24 cellular contexts compared by ENCODE assay signal in the genomic region with DNA sequence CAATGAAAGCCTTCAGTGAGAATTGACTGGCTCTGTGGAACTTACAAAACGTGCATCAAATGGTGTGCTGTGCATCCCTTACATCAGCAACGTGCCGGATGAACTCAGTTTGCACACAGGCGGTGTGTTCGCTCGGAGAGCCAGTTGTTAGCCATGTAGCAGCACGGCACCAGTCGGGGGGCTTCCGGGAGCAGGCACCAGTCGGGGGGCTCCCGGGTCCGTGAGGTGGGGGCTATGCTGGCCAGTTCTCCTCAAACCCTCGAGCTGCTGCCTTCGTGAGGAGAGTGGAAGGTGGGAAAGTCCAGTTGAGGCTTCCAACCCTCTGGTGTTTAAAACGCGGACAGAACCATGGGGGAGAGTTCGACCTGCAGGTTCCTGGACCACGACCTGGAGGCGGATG. TPM values are rescaled to one million over a fixed set of nuclear protein-coding genes. Genes with fewer than 3 reads are reported as not detected.
DNase-seq lines count a peak whose midpoint lies in the region; ATAC-seq, FAIRE-seq and TF ChIP-seq lines count a peak whose summit lies in the region.
"Had no signal": no experiment of that assay in that cellular context is flagged by ENCODE, and none has a peak within 500 bp of the region (broad histone marks: within the 10 kb centered on the region; RNA-seq: fewer than 3 reads in every experiment).

No MANE protein-coding gene starts in this region.

- CTCF ChIA-PET in H1 (lab: Charles Lee; ENCODE audit: partially characterized antibody) = interaction anchor here (2.7 to 4.5 kb wide), 2 partner anchors 8 to 52 kb away, joined by 13 to 40 read pairs; no protein-coding TSS in a partner anchor

- H3K9me3 Mint-ChIP-seq in chondrocyte (ENCODE audit: low read depth) = peaks cover 19% of the 10 kb centered on the region
- no peaks in the 10 kb centered on the region for H3K9me3 Mint-ChIP-seq in activated CD4-positive, alpha-beta T cell treated with anti-CD3 and anti-CD28 coated beads, Interleukin-2, amount 10 ng/mL, durations not matched to agents 24 days and 14 days

- no peak overlapping the region for H4K5ac ChIP-seq in H1 (ENCODE audit: insufficient read length, low read depth, low read length)

- TF ChIP-seq POLR2A in H1 (IDR thresholded peaks at IDR 0.05; ENCODE audit: control extremely low read depth in 1 of 2, low read depth in 2 of 2, low read length in 2 of 2) = no peak

- H2AFZ ChIP-seq in H1 (ENCODE audit: low read length) = no peak overlapping the region

- H3K4me1 Mint-ChIP-seq in chondrocyte (ENCODE audit: low read depth) = no peaks in the 10 kb centered on the region
- no peaks in the 10 kb centered on the region for H3K4me1 Mint-ChIP-seq in activated CD4-positive, alpha-beta T cell treated with anti-CD3 and anti-CD28 coated beads, Interleukin-2, amount 10 ng/mL, durations not matched to agents 24 days and 14 days
- H3K4me1 Mint-ChIP-seq: CD14-positive monocyte; CD4-positive, CD25-positive, alpha-beta regulatory T cell had no signal

- no peak for TF ChIP-seq EP300 in H1 (IDR thresholded peaks at IDR 0.05; ENCODE audit: borderline replicate concordance in 1 of 2, low read depth in 2 of 2, low read length in 2 of 2)

- H4K8ac ChIP-seq in H1 (ENCODE audit: extremely low read depth, insufficient read depth, low read length) = no peak overlapping the region

- no peak overlapping the region for H3K4ac ChIP-seq in H1 (replicated peaks; ENCODE audit: insufficient read length, low read depth, low read length)

- no peak for TF ChIP-seq CTCF in chondrocyte (IDR thresholded peaks at IDR 0.05)
- TF ChIP-seq CTCF in H1 (IDR thresholded peaks at IDR 0.05; ENCODE audit: control extremely low read depth in 1 of 3, insufficient read depth in 1 of 3, low read depth in 1 of 3, low read length in 3 of 3) = no peak
- TF ChIP-seq CTCF in kidney (IDR thresholded peaks at IDR 0.05; ENCODE audit: borderline replicate concordance, extremely low read depth, insufficient read depth) = no peak

- no peaks in the 10 kb centered on the region for H3K79me2 ChIP-seq in H1 (ENCODE audit: control insufficient read depth in 1 of 2, insufficient read depth in 2 of 2, low read length in 2 of 2)

- H4K91ac ChIP-seq in H1 (replicated peaks; ENCODE audit: insufficient read length, low read length) = no peak overlapping the region

- no peak overlapping the region for H3K27ac ChIP-seq in H1 (ENCODE audit: low read depth, low read length)
- no peak overlapping the region for H3K27ac ChIP-seq in kidney (ENCODE audit: low read depth in 2 of 2, low read length in 2 of 2)
- H3K27ac ChIP-seq: BLaER1 had no signal

- 0 out of 2 replicates have a peak, but pooled peaks cover 2% of the 10 kb centered on the region for H3K79me1 ChIP-seq in H1 (ENCODE audit: low read depth, low read length)

- H3K36me3 ChIP-seq in H1 (ENCODE audit: control insufficient read depth in 2 of 4, insufficient read depth in 4 of 4, low read length in 3 of 4) (peaks cover 0 to 3% (median 0%) of the 10 kb centered on the region in 4 experiments; a peak in 1 of 8 replicates), kidney (ENCODE audit: control insufficient read depth in 1 of 2, insufficient read depth in 2 of 2, low read length in 2 of 2) (no peaks in the 10 kb centered on the region)
- H3K36me3 ChIP-seq: BE2C, BLaER1 had no signal

- no peak overlapping the region for H2AK5ac ChIP-seq in H1 (ENCODE audit: low read depth, low read length)

- no peak overlapping the region for H3K18ac ChIP-seq in H1 (ENCODE audit: extremely low read depth, low read length)

- H3K14ac ChIP-seq in H1 (ENCODE audit: insufficient read length) = no peak overlapping the region

- peaks cover 11 to 15% of the 10 kb centered on the region in 2 experiments for H3K9me3 ChIP-seq in H1 (ENCODE audit: insufficient read depth in 2 of 2, low read depth in 1 of 2, low read length in 1 of 2)
- no peaks in the 10 kb centered on the region for H3K9me3 ChIP-seq in kidney (ENCODE audit: control insufficient read depth in 1 of 2, low read length in 2 of 2)
- H3K9me3 ChIP-seq: BE2C had no signal

- no peak overlapping the region for H3K4me2 ChIP-seq in H1 (ENCODE audit: insufficient read depth in 1 of 2, low read depth in 2 of 2, low read length in 2 of 2)
- H3K4me2 ChIP-seq: BLaER1 had no signal

- DNase-seq in chondrocyte (ENCODE audit: low spot score) (peak; percentile 84), H1 (ENCODE audit: low read depth in 1 of 2, low spot score in 2 of 2) (no peak), kidney (peak; percentile 30), NCI-H1092 treated with DMSO at 0.1 percent for 48 hours (lab: John Stamatoyannopoulos, UW) (no peak)
- no peak for DNase-seq in activated CD4-positive, alpha-beta T cell treated with anti-CD3 and anti-CD28 coated beads, Interleukin-2, amount 10 ng/mL, durations not matched to agents 24 days and 14 days
- DNase-seq: 8988T; ACHN; BE2C; C1 segment of cervical spinal cord; Caco-2; Calu3; CD4-positive, CD25-positive, alpha-beta regulatory T cell; CD8-positive, alpha-beta T cell; DMS79 treated with DMSO at 0.1 percent for 48 hours; GF-D8 had no signal

- H2BK15ac ChIP-seq in H1 (ENCODE audit: low read length) = no peak overlapping the region

- no peak overlapping the region for H2BK20ac ChIP-seq in H1 (ENCODE audit: low read length)

- no peak overlapping the region for H3K4me3 Mint-ChIP-seq in chondrocyte (ENCODE audit: unreplicated experiment)
- no peak overlapping the region for H3K4me3 Mint-ChIP-seq in activated CD4-positive, alpha-beta T cell treated with anti-CD3 and anti-CD28 coated beads, Interleukin-2, amount 10 ng/mL, durations not matched to agents 24 days and 14 days
- H3K4me3 Mint-ChIP-seq: CD14-positive monocyte; CD4-positive, CD25-positive, alpha-beta regulatory T cell; CD8-positive, alpha-beta T cell had no signal

- POLR2A ChIA-PET in H1 (lab: Charles Lee; ENCODE audit: partially characterized antibody) = no interaction called here

- H3K36me3 Mint-ChIP-seq in chondrocyte (ENCODE audit: low read depth) = peaks cover 6% of the 10 kb centered on the region
- no peaks in the 10 kb centered on the region for H3K36me3 Mint-ChIP-seq in activated CD4-positive, alpha-beta T cell treated with anti-CD3 and anti-CD28 coated beads, Interleukin-2, amount 10 ng/mL, durations not matched to agents 24 days and 14 days (ENCODE audit: low read depth)
- H3K36me3 Mint-ChIP-seq: CD14-positive monocyte; CD4-positive, CD25-positive, alpha-beta regulatory T cell; CD8-positive, alpha-beta T cell had no signal

- H2BK5ac ChIP-seq in H1 (ENCODE audit: low read depth, low read length) = no peak overlapping the region

- no peak overlapping the region for H3K9ac ChIP-seq in H1 (replicated peaks in 1 of 4; ENCODE audit: extremely low read depth in 1 of 4, low read depth in 3 of 4, low read length in 3 of 4)
- H3K9ac ChIP-seq in kidney (ENCODE audit: low read length in 2 of 2) = no peak overlapping the region
- H3K9ac ChIP-seq: BLaER1 had no signal

- H3K56ac ChIP-seq in H1 (replicated peaks; ENCODE audit: insufficient read length, low read depth, low read length) = no peak overlapping the region

- no peaks in the 10 kb centered on the region for H4K20me1 ChIP-seq in H1 (replicated peaks in 1 of 2; ENCODE audit: control insufficient read depth in 1 of 2, insufficient read depth in 2 of 2, low read length in 2 of 2)
- H4K20me1 ChIP-seq: BLaER1 had no signal

- WGBS in H1 (ENCODE audit: extremely low coverage in 1 of 2, insufficient coverage in 1 of 2, insufficient read length in 1 of 2, insufficient replicate concordance in 2 of 2, low coverage in 1 of 2, low lambda C conversion rate in 2 of 2, missing lambda C conversion rate in 1 of 2), 2 experiments = 85% methylated on average over 19 of the region's 19 CpGs; no CpG with 5 or more reads in 1 of the 2 experiments

- no peaks in the 10 kb centered on the region for H3K23me2 ChIP-seq in H1 (ENCODE audit: low read depth, low read length)

- no peak for ATAC-seq in HG03354 (IDR thresholded peaks at IDR 0.05; ENCODE audit: poor library complexity, severe bottlenecking, unreplicated experiment)
- ATAC-seq: CD8-positive, alpha-beta T cell had no signal

- H3K27ac Mint-ChIP-seq in chondrocyte (ENCODE audit: unreplicated experiment) = no peak overlapping the region
- no peak overlapping the region for H3K27ac Mint-ChIP-seq in activated CD4-positive, alpha-beta T cell treated with anti-CD3 and anti-CD28 coated beads, Interleukin-2, amount 10 ng/mL, durations not matched to agents 24 days and 14 days
- H3K27ac Mint-ChIP-seq: CD8-positive, alpha-beta T cell had no signal

- peaks cover 33% of the 10 kb centered on the region for H3K27me3 Mint-ChIP-seq in chondrocyte (ENCODE audit: low read depth)
- peaks cover 11% of the 10 kb centered on the region for H3K27me3 Mint-ChIP-seq in activated CD4-positive, alpha-beta T cell treated with anti-CD3 and anti-CD28 coated beads, Interleukin-2, amount 10 ng/mL, durations not matched to agents 24 days and 14 days
- H3K27me3 Mint-ChIP-seq: CD4-positive, CD25-positive, alpha-beta regulatory T cell had no signal

- intact Hi-C loops in kidney (cut with DNase I) = no loop called here
- intact Hi-C loops in activated CD4-positive, alpha-beta T cell treated with anti-CD3 and anti-CD28 coated beads, Interleukin-2, amount 10 ng/mL, durations not matched to agents 24 days and 14 days (cut with micrococcal nuclease) = no loop called here

- no peak overlapping the region for H2BK12ac ChIP-seq in H1 (ENCODE audit: low read depth, low read length)

- no peak overlapping the region for H3K23ac ChIP-seq in H1 (ENCODE audit: insufficient read length)

- no peak overlapping the region for H2BK120ac ChIP-seq in H1 (replicated peaks; ENCODE audit: low read depth, low read length)

- FAIRE-seq in H1 (lab: Jason Lieb, UNC) (no peak), kidney (lab: Jason Lieb, UNC) (no peak)
- FAIRE-seq: A204.1, D721Med, G401.6, GM12891 had no signal

- H3K27me3 ChIP-seq in H1 (replicated peaks in 1 of 4; ENCODE audit: control insufficient read depth in 3 of 4, extremely low read depth in 1 of 4, insufficient read depth in 3 of 4, low read length in 3 of 4) = no peaks in the 10 kb centered on the region
- H3K27me3 ChIP-seq: BLaER1 had no signal

- H3K4me3 ChIP-seq in H1 (ENCODE audit: extremely low read depth in 1 of 4, insufficient read depth in 2 of 4, low read depth in 3 of 4, low read length in 4 of 4) (no peak overlapping the region), kidney (ENCODE audit: low read length in 2 of 2) (no peak overlapping the region)
- H3K4me3 ChIP-seq: BLaER1 had no signal

- no peak for TF ChIP-seq RAD21 in H1 (IDR thresholded peaks at IDR 0.05 in 1 of 2, conservative IDR thresholded peaks at IDR 0.05 in 1 of 2; ENCODE audit: low read depth in 2 of 2, low read length in 2 of 2)

- no peaks in the 10 kb centered on the region for H3K4me1 ChIP-seq in H1 (replicated peaks in 1 of 4; ENCODE audit: control insufficient read depth in 3 of 4, insufficient read depth in 4 of 4, low read length in 3 of 4)
- H3K4me1 ChIP-seq in kidney (ENCODE audit: control insufficient read depth in 1 of 2, insufficient read depth in 1 of 2, low read depth in 1 of 2, low read length in 2 of 2) = no peaks in the 10 kb centered on the region
- H3K4me1 ChIP-seq: BE2C, Caco-2 had no signal

RNA-seq across cellular contexts. Expression of a gene that starts 34.9 kb away (rescaled TPM):
- total RNA-seq in chondrocyte (not detected in 3 replicates), kidney (not detected)
- total RNA-seq in H1 (2021; fragmentation: NEBNext Ultra II Directional; extraction: Animal tissue kit (Norgen Biotek cat#: 25700)) = 21.7 and 21.8 TPM in 2 replicates
- polyA plus RNA-seq in H1 (2011; rRNA removed) (0.47 and 0.97 TPM in 2 replicates), kidney (ENCODE audit: insufficient read depth, low read depth, low replicate concordance) (not detected)
- 0.56 TPM for polyA plus RNA-seq in H1 (2011; cell fraction: cytosol; rRNA removed)
- polyA plus RNA-seq in H1 (2011; cell fraction: nucleus; rRNA removed) = 3.0 TPM
- 4.6 to 12.2 TPM (median 10.6 TPM) in 4 replicates for polyA plus RNA-seq in H1 (2012, experiment 1 of 2)
- 0.80 TPM for polyA plus RNA-seq in H1 (2012, experiment 2 of 2)
- polyA plus RNA-seq in H1 (2013, experiment 1 of 2) = 23.8 TPM
- polyA plus RNA-seq in H1 (2013, experiment 2 of 2) = 24.8 TPM
- not detected in 2 replicates for polyA minus RNA-seq in H1 (2011; rRNA and poly(A)+ RNA removed)
- polyA minus RNA-seq in H1 (2011; cell fraction: cytosol; rRNA and poly(A)+ RNA removed) = 6.3 TPM
- polyA minus RNA-seq in H1 (2011; cell fraction: nucleus; rRNA and poly(A)+ RNA removed) = 4.3 TPM
- 0.17 and 0.19 TPM in 2 replicates for total RNA-seq in activated CD4-positive, alpha-beta T cell treated with anti-CD3 and anti-CD28 coated beads, Interleukin-2, amount 10 ng/mL, durations not matched to agents 24 days and 14 days
- total RNA-seq: A673; Caco-2; Calu3; CD4-positive, CD25-positive, alpha-beta regulatory T cell; CD8-positive, alpha-beta T cell had no signal
- polyA plus RNA-seq: AG04450; CD4-positive, CD25-positive, alpha-beta regulatory T cell had no signal

RNA-seq across cellular contexts. Expression of a gene that starts 35.1 kb away (rescaled TPM):
- total RNA-seq in chondrocyte (0.24 to 0.72 TPM (median 0.55 TPM) in 3 replicates), kidney (8.7 TPM)
- 16.7 and 19.3 TPM in 2 replicates for total RNA-seq in H1 (2021; fragmentation: NEBNext Ultra II Directional; extraction: Animal tissue kit (Norgen Biotek cat#: 25700))
- polyA plus RNA-seq in H1 (2011; rRNA removed) (7.5 and 10.4 TPM in 2 replicates), kidney (ENCODE audit: insufficient read depth, low read depth, low replicate concordance) (0.43 TPM)
- polyA plus RNA-seq in H1 (2011; cell fraction: cytosol; rRNA removed) = 8.2 TPM
- 24.2 TPM for polyA plus RNA-seq in H1 (2011; cell fraction: nucleus; rRNA removed)
- polyA plus RNA-seq in H1 (2012, experiment 1 of 2) = 10.6 to 18.0 TPM (median 14.3 TPM) in 4 replicates
- polyA plus RNA-seq in H1 (2012, experiment 2 of 2) = 7.0 TPM
- polyA plus RNA-seq in H1 (2013, experiment 1 of 2) = 6.2 TPM
- 5.8 TPM for polyA plus RNA-seq in H1 (2013, experiment 2 of 2)
- polyA minus RNA-seq in H1 (2011; rRNA and poly(A)+ RNA removed) = 14.2 and 17.3 TPM in 2 replicates
- polyA minus RNA-seq in H1 (2011; cell fraction: cytosol; rRNA and poly(A)+ RNA removed) = 9.8 TPM
- 27.6 TPM for polyA minus RNA-seq in H1 (2011; cell fraction: nucleus; rRNA and poly(A)+ RNA removed)
- 0.19 and 0.21 TPM in 2 replicates for total RNA-seq in activated CD4-positive, alpha-beta T cell treated with anti-CD3 and anti-CD28 coated beads, Interleukin-2, amount 10 ng/mL, durations not matched to agents 24 days and 14 days
- total RNA-seq: A673; CD8-positive, alpha-beta T cell had no signal
- polyA plus RNA-seq: CD4-positive, CD25-positive, alpha-beta regulatory T cell had no signal

RNA-seq across cellular contexts. Expression of a gene that starts 42.6 kb away (rescaled TPM):
- total RNA-seq in chondrocyte (not detected in 3 replicates), kidney (3.3 TPM)
- 4.7 and 5.6 TPM in 2 replicates for total RNA-seq in H1 (2021; fragmentation: NEBNext Ultra II Directional; extraction: Animal tissue kit (Norgen Biotek cat#: 25700))
- polyA plus RNA-seq in H1 (2011; rRNA removed) (5.6 and 7.8 TPM in 2 replicates), kidney (ENCODE audit: insufficient read depth, low read depth, low replicate concordance) (0.39 TPM)
- polyA plus RNA-seq in H1 (2011; cell fraction: cytosol; rRNA removed) = 4.6 TPM
- 17.4 TPM for polyA plus RNA-seq in H1 (2011; cell fraction: nucleus; rRNA removed)
- 3.4 to 5.9 TPM (median 5.1 TPM) in 4 replicates for polyA plus RNA-seq in H1 (2012, experiment 1 of 2)
- 3.8 TPM for polyA plus RNA-seq in H1 (2012, experiment 2 of 2)
- polyA plus RNA-seq in H1 (2013, experiment 1 of 2) = 3.8 TPM
- polyA plus RNA-seq in H1 (2013, experiment 2 of 2) = 3.5 TPM
- polyA minus RNA-seq in H1 (2011; rRNA and poly(A)+ RNA removed) = 1.6 and 1.7 TPM in 2 replicates
- polyA minus RNA-seq in H1 (2011; cell fraction: cytosol; rRNA and poly(A)+ RNA removed) = 5.8 TPM
- polyA minus RNA-seq in H1 (2011; cell fraction: nucleus; rRNA and poly(A)+ RNA removed) = 6.0 TPM
- total RNA-seq in activated CD4-positive, alpha-beta T cell treated with anti-CD3 and anti-CD28 coated beads, Interleukin-2, amount 10 ng/mL, durations not matched to agents 24 days and 14 days = not detected in 2 replicates
- total RNA-seq: A673; Caco-2; Calu3; CD4-positive, CD25-positive, alpha-beta regulatory T cell; CD8-positive, alpha-beta T cell had no signal
- polyA plus RNA-seq: AG04450; CD4-positive, CD25-positive, alpha-beta regulatory T cell had no signal

Comparison
In these comparisons a context has a peak if more than half of its experiments do, and no peak if none do; other contexts are left out.
1. DNase-seq: peak in chondrocyte (single experiment) and kidney (single experiment); none in H1 (0 of 2), NCI-H1092 treated with DMSO at 0.1 percent for 48 hours (single experiment) and activated CD4-positive, alpha-beta T cell treated with anti-CD3 and anti-CD28 coated beads, Interleukin-2, amount 10 ng/mL, durations not matched to agents 24 days and 14 days (single experiment).
2. RNA of a gene that starts 34.9 kb away (total RNA-seq): 21.7 to 21.8 TPM in H1; 0.17 to 0.19 TPM in activated CD4-positive, alpha-beta T cell treated with anti-CD3 and anti-CD28 coated beads, Interleukin-2, amount 10 ng/mL, durations not matched to agents 24 days and 14 days, not detected in kidney (single experiment) and not detected in chondrocyte; every median in the first group is over 10 times any median in the second.